ENCODE assay signal across 21 cellular contexts in the genomic region with DNA sequence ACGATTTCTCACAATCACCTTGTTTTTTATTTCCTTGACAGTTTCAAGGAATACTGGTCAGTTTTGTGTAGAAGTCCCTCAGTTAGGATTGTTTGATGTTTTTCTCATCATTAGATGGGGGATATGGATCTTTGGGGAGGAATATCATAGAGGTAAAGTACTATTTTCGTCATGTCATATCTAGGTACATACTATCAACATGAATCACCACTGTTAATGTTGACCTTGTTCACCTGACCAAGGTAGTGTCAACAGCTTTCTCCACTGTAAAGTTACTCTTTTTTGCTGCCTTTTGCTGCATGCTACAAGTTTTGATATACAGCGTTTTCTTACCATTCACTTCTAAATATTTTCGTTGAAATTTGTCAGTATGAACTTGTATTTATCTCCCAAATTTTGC. TPM values are rescaled to one million over a fixed set of nuclear protein-coding genes. Genes with fewer than 3 reads are reported as not detected.
DNase-seq lines count a peak whose midpoint lies in the region; ATAC-seq, FAIRE-seq and TF ChIP-seq lines count a peak whose summit lies in the region.
"Had no signal": no experiment of that assay in that cellular context is flagged by ENCODE, and none has a peak within 500 bp of the region (broad histone marks: within the 10 kb centered on the region; RNA-seq: fewer than 3 reads in every experiment).

No MANE protein-coding gene starts in this region.

- no TSS peak for BruUV-seq in Caco-2 (replicated peaks; lab: Mats Ljungman, UMichigan)

- no peaks in the 10 kb centered on the region for H3K36me3 Mint-ChIP-seq in Caco-2 (ENCODE audit: insufficient read depth, unreplicated experiment)
- H3K36me3 Mint-ChIP-seq: CD8-positive, alpha-beta T cell had no signal

- TF ChIP-seq POLR2A in GM12891 (IDR thresholded peaks at IDR 0.05; ENCODE audit: low read depth, low read length), result no peak

- peaks cover 31% of the 10 kb centered on the region for H3K4me1 ChIP-seq in Caco-2
- H3K4me1 ChIP-seq in left lung, result no peaks in the 10 kb centered on the region

- H3K27ac ChIP-seq in SK-N-MC (peak overlapping the region; percentile 89), left lung (no peak overlapping the region)
- H3K27ac ChIP-seq: 22Rv1 had no signal

- no peaks in the 10 kb centered on the region for H3K9me3 ChIP-seq in Caco-2
- H3K9me3 ChIP-seq in SK-N-MC (ENCODE audit: low read depth, low read length), result no peaks in the 10 kb centered on the region; the same call in 1 of the 2 replicates
- no peaks in the 10 kb centered on the region for H3K9me3 ChIP-seq in left lung

- H3K27me3 ChIP-seq in Caco-2 (replicated peaks; ENCODE audit: control insufficient read depth, insufficient read depth, low read length), result no peaks in the 10 kb centered on the region
- no peaks in the 10 kb centered on the region for H3K27me3 ChIP-seq in left lung

- no peak overlapping the region for H3K9ac ChIP-seq in SK-N-MC (ENCODE audit: insufficient read length)

- H3K4me3 ChIP-seq in Caco-2 (ENCODE audit: low read depth, low read length) (no peak overlapping the region), SK-N-MC (no peak overlapping the region), left lung (no peak overlapping the region)

- POLR2A ChIA-PET in Caco-2 (lab: Charles Lee), result interaction anchor here (0.7 kb wide), 1 partner anchor 192 kb away, joined by 3 read pairs; the partner anchor contains the start of gene DPY30

- peaks cover 29% of the 10 kb centered on the region for H3K4me1 Mint-ChIP-seq in Caco-2 (ENCODE audit: low read depth, unreplicated experiment)
- H3K4me1 Mint-ChIP-seq: CD14-positive monocyte had no signal

- DNase-seq in Caco-2 (peak in 1 of 2 experiments; percentile 33), GM12891 (ENCODE audit: insufficient read length, low spot score) (no peak), SK-N-MC (ENCODE audit: low read depth, low spot score) (no peak), left lung (no peak), superior temporal gyrus (ENCODE audit: extremely low spot score) (no peak), NCI-H2227 (lab: John Stamatoyannopoulos, UW; ENCODE audit: unreplicated experiment) (no peak)
- DNase-seq in activated CD8-positive, alpha-beta memory T cell treated with anti-CD3 and anti-CD28 coated beads for 24 hours, result no peak
- DNase-seq: CD8-positive, alpha-beta T cell; COR-L47; DMS 273 treated with DMSO at 0.1 percent for 48 hours; DND-41; GDM1; KG1 had no signal

- intact Hi-C loops in Caco-2 (cut with micrococcal nuclease; ENCODE audit: unreplicated experiment) (no loop called here), left lung (cut with DNase I) (no loop called here)

- no peaks in the 10 kb centered on the region for H3K36me3 ChIP-seq in Caco-2 (ENCODE audit: control insufficient read depth, insufficient read depth, low read length)
- H3K36me3 ChIP-seq in SK-N-MC (ENCODE audit: insufficient read depth, low read length), result 0 out of 2 replicates have a peak, but pooled peaks cover 4% of the 10 kb centered on the region
- H3K36me3 ChIP-seq in left lung, result peaks cover 0 to 95% of the 10 kb centered on the region in 2 donors

- H3K9me3 Mint-ChIP-seq in Caco-2 (ENCODE audit: unreplicated experiment), result no peaks in the 10 kb centered on the region
- H3K9me3 Mint-ChIP-seq: CD8-positive, alpha-beta T cell had no signal

- peak overlapping the region; percentile 25 for H3K27ac Mint-ChIP-seq in Caco-2 (ENCODE audit: unreplicated experiment)
- H3K27ac Mint-ChIP-seq: CD8-positive, alpha-beta T cell; IgD-negative memory B cell had no signal

- FAIRE-seq in GM12891 (lab: Jason Lieb, UNC), result peak; percentile 9
- FAIRE-seq: GM19239, H54 had no signal

- ATAC-seq in left lung (peak; percentile 39), GM19455 (IDR thresholded peaks at IDR 0.05; ENCODE audit: unreplicated experiment) (no peak)
- ATAC-seq: CD8-positive, alpha-beta T cell had no signal

- no peaks in the 10 kb centered on the region for H3K27me3 Mint-ChIP-seq in Caco-2 (ENCODE audit: insufficient read depth, unreplicated experiment)
- H3K27me3 Mint-ChIP-seq: IgD-negative memory B cell had no signal

- CTCF ChIA-PET in Caco-2 (lab: Charles Lee), result no interaction called here

- peak overlapping the region; percentile 4 for H3K4me3 Mint-ChIP-seq in Caco-2 (ENCODE audit: unreplicated experiment)
- H3K4me3 Mint-ChIP-seq: CD14-positive monocyte; CD8-positive, alpha-beta T cell; IgD-negative memory B cell had no signal

- TF ChIP-seq CTCF in Caco-2 (IDR thresholded peaks at IDR 0.05; ENCODE audit: insufficient read depth in 1 of 2, low read depth in 1 of 2, low read length in 1 of 2, severe bottlenecking in 1 of 2, unreplicated experiment in 1 of 2) (no peak), left lung (IDR thresholded peaks at IDR 0.05) (no peak)

TF ChIP-seq in GM12891, 5 proteins besides CTCF, POLR2A, EP300 and RAD21:
- no peak for TF ChIP-seq SPI1 (IDR thresholded peaks at IDR 0.05; ENCODE audit: low read depth, low read length)
- no peak for TF ChIP-seq POU2F2 (IDR thresholded peaks at IDR 0.05; ENCODE audit: low read depth, low read length)
- no peak for TF ChIP-seq TAF1 (IDR thresholded peaks at IDR 0.05; ENCODE audit: low read depth, low read length)
- TF ChIP-seq PAX5 (IDR thresholded peaks at IDR 0.05; ENCODE audit: insufficient read depth, low read length, severe bottlenecking), result no peak
- no peak for TF ChIP-seq POLR2AphosphoS5 (IDR thresholded peaks at IDR 0.05; ENCODE audit: low read depth, low read length)

RNA-seq across cellular contexts. Expression of gene NLRC4, which starts 32.7 kb away (rescaled TPM):
- total RNA-seq in Caco-2 (2022) (not detected in 2 replicates), left lung (10 to 100 TPM in 1 of 2 donors, 1 to 10 TPM in 1; 6.8 to 21.9 TPM)
- polyA plus RNA-seq in GM12891 (2012; ENCODE audit: low read depth, missing spikeins), result 0.67 TPM
- total RNA-seq: A673; CD8-positive, alpha-beta T cell had no signal
- polyA plus RNA-seq: BJ had no signal

RNA-seq across cellular contexts. Expression of gene YIPF4, which starts 45.7 kb away (rescaled TPM):
- total RNA-seq in Caco-2 (2022) (46.4 and 60.2 TPM in 2 replicates), left lung (10 to 100 TPM; 50.5 to 61.5 TPM)
- 17.4 TPM for polyA plus RNA-seq in GM12891 (2012; ENCODE audit: low read depth, missing spikeins)
